25 cellular contexts compared by ENCODE assay signal in the genomic region with DNA sequence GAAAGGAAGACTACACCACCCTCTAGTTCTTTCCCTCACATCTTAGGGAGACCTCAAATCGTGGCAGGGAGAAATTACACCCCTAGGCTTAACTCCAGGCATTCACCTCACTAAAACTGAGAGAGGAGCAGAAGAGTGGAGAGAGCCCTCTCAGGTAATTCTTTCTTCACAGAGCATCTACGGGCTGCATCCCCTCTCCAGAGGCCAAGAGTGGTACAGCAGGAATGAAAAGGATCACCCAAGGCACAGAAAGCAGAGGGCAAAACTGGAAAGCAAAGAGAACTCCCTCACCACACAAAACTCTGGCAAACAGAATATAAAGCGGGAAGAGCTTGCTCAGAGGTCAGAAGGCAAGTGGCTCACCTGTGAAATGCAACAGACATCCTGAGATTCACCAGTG.
"Had no signal": no experiment of that assay in that cellular context is flagged by ENCODE, and none has a peak within 500 bp of the region (broad histone marks: within the 10 kb centered on the region; RNA-seq: fewer than 3 reads in every experiment).

No MANE protein-coding gene starts in this region.

- H3K27ac ChIP-seq: colonic mucosa, gastrocnemius medialis, left lung, ovary, psoas muscle, sigmoid colon, stomach, thyroid gland had no signal

- H3K36me3 Mint-ChIP-seq: naive thymus-derived CD4-positive, alpha-beta T cell; stimulated activated effector memory CD8-positive, alpha-beta T cell treated with anti-CD3 and anti-CD28 coated beads, Interleukin-12 subunit alpha, Interleukin-12 subunit beta, amount 100 ng/mL, for 72 hours had no signal

- DNase-seq: colonic mucosa; dermis blood vessel endothelial cell; effector memory CD4-positive, alpha-beta T cell; erythroblast; gastrocnemius medialis; head of caudate nucleus; left cardiac atrium; left lung; mesenchymal stem cell; midbrain; naive thymus-derived CD4-positive, alpha-beta T cell; nucleus accumbens; ovary; posterior cingulate gyrus; psoas muscle; right cardiac atrium; sigmoid colon; stimulated activated CD4-positive, alpha-beta T cell treated with anti-CD3 and anti-CD28 coated beads, Interleukin-2, amount 100 ng/mL, for 24 hours; stimulated activated CD4-positive, alpha-beta T cell treated with anti-CD3 and anti-CD28 coated beads, Interleukin-4, amount 100 ng/mL, for 24 hours; stimulated activated naive CD4-positive, alpha-beta T cell treated with Interleukin-2 at 50 U/mL for 16 hours; stomach; thyroid gland; trophoblast cell had no signal

- H3K4me1 ChIP-seq: colonic mucosa, gastrocnemius medialis, left lung, psoas muscle, sigmoid colon, stomach, thyroid gland had no signal

- H3K9me3 ChIP-seq: colonic mucosa, gastrocnemius medialis, left lung, ovary, psoas muscle, sigmoid colon, stomach, thyroid gland had no signal

- H3K36me3 ChIP-seq: colonic mucosa, gastrocnemius medialis, left lung, ovary, sigmoid colon, stomach, thyroid gland had no signal

- H3K27ac Mint-ChIP-seq: naive thymus-derived CD4-positive, alpha-beta T cell; nephron; stimulated activated effector memory CD8-positive, alpha-beta T cell treated with anti-CD3 and anti-CD28 coated beads, Interleukin-12 subunit alpha, Interleukin-12 subunit beta, amount 100 ng/mL, for 72 hours had no signal

- H3K9me3 Mint-ChIP-seq: naive thymus-derived CD4-positive, alpha-beta T cell; stimulated activated effector memory CD8-positive, alpha-beta T cell treated with anti-CD3 and anti-CD28 coated beads, Interleukin-12 subunit alpha, Interleukin-12 subunit beta, amount 100 ng/mL, for 72 hours had no signal

- H3K27me3 ChIP-seq: colonic mucosa, gastrocnemius medialis, left lung, ovary, sigmoid colon, stomach, thyroid gland had no signal

- H3K4me3 Mint-ChIP-seq: naive thymus-derived CD4-positive, alpha-beta T cell; nephron; stimulated activated effector memory CD8-positive, alpha-beta T cell treated with anti-CD3 and anti-CD28 coated beads, Interleukin-12 subunit alpha, Interleukin-12 subunit beta, amount 100 ng/mL, for 72 hours had no signal

- ATAC-seq: gastrocnemius medialis; left cardiac atrium; left lung; naive thymus-derived CD4-positive, alpha-beta T cell; psoas muscle; right cardiac atrium; stimulated activated effector memory CD8-positive, alpha-beta T cell treated with anti-CD3 and anti-CD28 coated beads, Interleukin-12 subunit alpha, Interleukin-12 subunit beta, amount 100 ng/mL, for 72 hours had no signal

- H3K4me1 Mint-ChIP-seq: naive thymus-derived CD4-positive, alpha-beta T cell; stimulated activated effector memory CD8-positive, alpha-beta T cell treated with anti-CD3 and anti-CD28 coated beads, Interleukin-12 subunit alpha, Interleukin-12 subunit beta, amount 100 ng/mL, for 72 hours had no signal

- H3K4me3 ChIP-seq: colonic mucosa, gastrocnemius medialis, left lung, ovary, psoas muscle, sigmoid colon, stomach, thyroid gland had no signal
